8 cellular contexts compared by ENCODE assay signal in genomic region chr5:54867310-54867944, GRCh38.
DNase-seq lines count a peak whose midpoint lies in the region; ATAC-seq, FAIRE-seq and TF ChIP-seq lines count a peak whose summit lies in the region.

No MANE protein-coding gene starts in this region.

- BruUV-seq in Calu3 (replicated peaks; lab: Mats Ljungman, UMichigan), result no TSS peak

- POLR2A ChIA-PET in naive thymus-derived CD8-positive, alpha-beta T cell (lab: Charles Lee), result interaction anchor here (0.6 to 3.0 kb wide), 2 partner anchors 109 to 350 kb away, joined by 4 to 18 read pairs; partner anchors contain the start of gene SNX18

- no peaks in the 10 kb centered on the region for H3K36me3 ChIP-seq in RWPE2 (ENCODE audit: low read depth)

- no peak overlapping the region for H3K4me3 Mint-ChIP-seq in Calu3 (ENCODE audit: low read depth, unreplicated experiment)
- H3K4me3 Mint-ChIP-seq in naive thymus-derived CD8-positive, alpha-beta T cell, result peak overlapping the region in 9 of 10 donors; percentile 6 to 83 (median 26)

- no peaks in the 10 kb centered on the region for H3K9me3 Mint-ChIP-seq in Calu3 (ENCODE audit: low read depth, unreplicated experiment)
- H3K9me3 Mint-ChIP-seq in naive thymus-derived CD8-positive, alpha-beta T cell, result no peaks in the 10 kb centered on the region

- no peaks in the 10 kb centered on the region for H3K9me3 ChIP-seq in RWPE2 (ENCODE audit: severe bottlenecking)

- no peaks in the 10 kb centered on the region for H3K4me1 ChIP-seq in RWPE2 (ENCODE audit: insufficient read depth, poor library complexity, severe bottlenecking)

- H3K36me3 Mint-ChIP-seq in Calu3 (ENCODE audit: insufficient read depth, unreplicated experiment), result no peaks in the 10 kb centered on the region
- H3K36me3 Mint-ChIP-seq in naive thymus-derived CD8-positive, alpha-beta T cell, result no peaks in the 10 kb centered on the region

- H3K4me1 Mint-ChIP-seq in Calu3 (ENCODE audit: low read depth, unreplicated experiment), result peaks cover 2% of the 10 kb centered on the region
- H3K4me1 Mint-ChIP-seq in naive thymus-derived CD8-positive, alpha-beta T cell, result peaks cover 3 to 8% (median 5%) of the 10 kb centered on the region in 4 donors

- no peak for ATAC-seq in RWPE2 (ENCODE audit: low read depth)
- ATAC-seq in naive thymus-derived CD8-positive, alpha-beta T cell, result peak; percentile 70 to 72
- ATAC-seq in GM19023 (IDR thresholded peaks at IDR 0.05; ENCODE audit: unreplicated experiment), result no peak
- ATAC-seq in GM21576 (IDR thresholded peaks at IDR 0.05; ENCODE audit: unreplicated experiment), result no peak

- no peak overlapping the region for H3K27ac ChIP-seq in RWPE2 (ENCODE audit: poor library complexity, severe bottlenecking)

- intact Hi-C loops in Calu3 (cut with micrococcal nuclease; ENCODE audit: unreplicated experiment), result loop anchor here (1.0 to 10.0 kb wide), 3 partner anchors 350 to 623 kb away; partner anchors contain the start of gene SNX18
- intact Hi-C loops in posterior cingulate gyrus (cut with DNase I), result loop anchor here (1.0 kb wide), 1 partner anchor 350 kb away; the partner anchor contains the start of gene SNX18

- peaks cover 46% of the 10 kb centered on the region for H3K27me3 Mint-ChIP-seq in Calu3 (ENCODE audit: unreplicated experiment)
- peaks cover 0 to 14% (median 5%) of the 10 kb centered on the region in 5 donors for H3K27me3 Mint-ChIP-seq in naive thymus-derived CD8-positive, alpha-beta T cell

- CTCF ChIA-PET in Calu3 (lab: Charles Lee), result interaction anchor here (0.5 to 3.0 kb wide), 15 partner anchors 8 to 624 kb away, joined by 3 to 57 read pairs (median 3); partner anchors contain the start of genes GPX8 and SNX18

- no peaks in the 10 kb centered on the region for H3K27me3 ChIP-seq in RWPE2 (ENCODE audit: insufficient read depth, poor library complexity, severe bottlenecking)

- no peak overlapping the region for H3K4me3 ChIP-seq in RWPE2 (ENCODE audit: severe bottlenecking)

- peak; percentile 94 for FAIRE-seq in endometrium (lab: Jason Lieb, UNC)

- H3K27ac Mint-ChIP-seq in Calu3 (ENCODE audit: unreplicated experiment), result no peak overlapping the region
- H3K27ac Mint-ChIP-seq in naive thymus-derived CD8-positive, alpha-beta T cell, result peak overlapping the region in 3 of 10 donors; percentile 23 to 34 (median 26)

- DNase-seq in Calu3 (no peak), HT1080 (ENCODE audit: low read depth) (peak; percentile 50), RWPE2 (ENCODE audit: low spot score) (no peak), posterior cingulate gyrus (no peak)
- DNase-seq in naive thymus-derived CD8-positive, alpha-beta T cell, result peak in 3 of 10 donors; percentile 60 to 70 (median 65)

- TF ChIP-seq CTCF in Calu3 (IDR thresholded peaks at IDR 0.05; ENCODE audit: unreplicated experiment) (peak; percentile 41), RWPE2 (IDR thresholded peaks at IDR 0.05; ENCODE audit: poor library complexity, severe bottlenecking) (peak; percentile 93)

Comparison
In these comparisons a context has a peak if more than half of its experiments do, and no peak if none do; other contexts are left out.
1. ATAC-seq: peak in naive thymus-derived CD8-positive, alpha-beta T cell (2 of 2); none in RWPE2 (single experiment), GM19023 (single experiment) and GM21576 (single experiment).